Comparison of ENCODE assay signal across 8 cellular contexts in the genomic region with DNA sequence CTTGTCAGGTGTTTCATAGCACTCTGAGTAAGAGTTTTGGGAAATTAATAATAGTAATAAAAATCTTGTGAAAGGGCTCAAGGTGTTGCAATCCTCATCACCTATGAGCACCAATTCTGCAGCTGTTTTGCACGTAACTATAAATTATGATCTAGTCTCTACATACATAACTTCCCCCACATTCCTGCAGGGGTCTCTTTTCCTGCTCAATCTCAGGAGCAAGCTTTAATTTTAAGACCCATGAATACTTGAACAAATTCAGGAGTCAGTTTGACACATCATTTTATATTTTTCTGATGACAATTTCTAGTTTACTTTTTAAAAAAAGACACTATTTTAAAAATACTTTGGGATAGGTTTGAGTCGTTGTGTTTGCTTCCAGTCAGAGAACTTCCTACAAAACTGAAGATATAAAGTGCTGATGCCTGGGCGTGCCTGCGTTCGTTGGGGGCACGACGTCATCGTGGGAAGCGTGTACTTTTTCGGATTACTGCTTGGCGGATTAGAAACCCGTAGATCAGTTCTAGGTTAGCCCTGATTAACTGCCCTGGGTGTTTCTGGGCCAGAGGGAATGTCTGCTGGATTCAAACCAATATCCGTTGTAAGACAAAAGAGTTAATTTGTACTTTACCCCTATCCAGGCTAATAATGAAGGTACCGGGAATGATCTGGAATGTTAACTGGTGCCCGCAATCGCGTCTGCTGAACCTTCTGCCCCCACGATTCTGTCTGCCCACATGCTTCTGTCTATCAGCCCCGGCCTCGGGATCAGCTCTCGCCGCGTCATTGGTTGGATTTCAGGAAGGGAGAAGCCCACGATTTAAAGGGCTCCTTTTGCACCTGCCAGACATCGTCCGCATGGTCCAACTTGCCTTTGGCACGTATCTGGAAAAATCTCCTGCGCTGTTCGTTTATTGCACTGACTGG. TPM values are rescaled to one million over a fixed set of nuclear protein-coding genes. Genes with fewer than 3 reads are reported as not detected.
DNase-seq lines count a peak whose midpoint lies in the region; ATAC-seq, FAIRE-seq and TF ChIP-seq lines count a peak whose summit lies in the region.

No MANE protein-coding gene starts in this region.

- peaks cover 7% of the 10 kb centered on the region; the same call in 1 of the 2 replicates for H3K36me3 ChIP-seq in KOPT-K1 (ENCODE audit: insufficient read depth, low read length)
- H3K36me3 ChIP-seq in cardiac muscle cell, result no peaks in the 10 kb centered on the region

- no peaks in the 10 kb centered on the region for H3K27me3 Mint-ChIP-seq in activated naive CD4-positive, alpha-beta T cell treated with anti-CD3 and anti-CD28 coated beads, Interleukin-2, amount 50 U/mL, for 24 hours

- H3K27me3 ChIP-seq in cardiac muscle cell, result no peaks in the 10 kb centered on the region

- peaks cover 3% of the 10 kb centered on the region for H3K36me3 Mint-ChIP-seq in activated naive CD4-positive, alpha-beta T cell treated with anti-CD3 and anti-CD28 coated beads, Interleukin-2, amount 50 U/mL, for 24 hours

- peak; percentile 29 for FAIRE-seq in RCC 7860 (lab: Jason Lieb, UNC)

- H3K9me3 ChIP-seq in KOPT-K1 (ENCODE audit: insufficient read depth, low read length, poor library complexity, severe bottlenecking), result no peaks in the 10 kb centered on the region
- no peaks in the 10 kb centered on the region for H3K9me3 ChIP-seq in cardiac muscle cell (ENCODE audit: low read depth)

- no peak for TF ChIP-seq CTCF in GM12875 (IDR thresholded peaks at IDR 0.05; ENCODE audit: borderline replicate concordance, insufficient read depth, low read depth, low read length)
- TF ChIP-seq CTCF in cardiac muscle cell (IDR thresholded peaks at IDR 0.05; ENCODE audit: low read depth, low read length), result peak; percentile 46

- DNase-seq in RCC 7860 (ENCODE audit: low spot score) (peak; percentile 6), cardiac muscle cell (ENCODE audit: low read depth in 1 of 2, low spot score in 1 of 2) (peak; percentile 37 to 81), pons (ENCODE audit: low spot score) (peak; percentile 33)

- H3K9me3 Mint-ChIP-seq in activated naive CD4-positive, alpha-beta T cell treated with anti-CD3 and anti-CD28 coated beads, Interleukin-2, amount 50 U/mL, for 24 hours, result no peaks in the 10 kb centered on the region

- H3K27ac Mint-ChIP-seq in activated naive CD4-positive, alpha-beta T cell treated with anti-CD3 and anti-CD28 coated beads, Interleukin-2, amount 50 U/mL, for 24 hours, result peak overlapping the region; percentile 96

- ATAC-seq in HG02642 (IDR thresholded peaks at IDR 0.05; ENCODE audit: poor library complexity, unreplicated experiment), result no peak
- no peak for ATAC-seq in HG03457 (IDR thresholded peaks at IDR 0.05; ENCODE audit: unreplicated experiment)

- H3K4me3 ChIP-seq in GM12875 (ENCODE audit: low read depth, low read length) (peak overlapping the region; percentile 26), cardiac muscle cell (peak overlapping the region; percentile 48)

- H3K4me3 Mint-ChIP-seq in activated naive CD4-positive, alpha-beta T cell treated with anti-CD3 and anti-CD28 coated beads, Interleukin-2, amount 50 U/mL, for 24 hours, result peak overlapping the region; percentile 95

- H3K4me1 Mint-ChIP-seq in activated naive CD4-positive, alpha-beta T cell treated with anti-CD3 and anti-CD28 coated beads, Interleukin-2, amount 50 U/mL, for 24 hours, result peaks cover 34% of the 10 kb centered on the region

- peaks cover 5% of the 10 kb centered on the region for H3K4me1 ChIP-seq in cardiac muscle cell (ENCODE audit: low read depth)

- H3K27ac ChIP-seq in KOPT-K1 (ENCODE audit: low read depth, low read length, poor library complexity, severe bottlenecking) (peak overlapping the region; percentile 72), cardiac muscle cell (peak overlapping the region; percentile 80)

RNA-seq across cellular contexts. Expression of a gene that starts 0.9 kb away (rescaled TPM):
- 9.2 and 12.6 TPM in 2 replicates for total RNA-seq in cardiac muscle cell
- polyA plus RNA-seq in cardiac muscle cell, result 11.1 and 16.5 TPM in 2 replicates

Comparison
In these comparisons a context has a peak if more than half of its experiments do, and no peak if none do; other contexts are left out.
1. DNase-seq: peak in every context shown above with its lines; median percentile 59 in cardiac muscle cell; 33 in pons; 6 in RCC 7860.